8 cellular contexts compared by ENCODE assay signal in the genomic region with DNA sequence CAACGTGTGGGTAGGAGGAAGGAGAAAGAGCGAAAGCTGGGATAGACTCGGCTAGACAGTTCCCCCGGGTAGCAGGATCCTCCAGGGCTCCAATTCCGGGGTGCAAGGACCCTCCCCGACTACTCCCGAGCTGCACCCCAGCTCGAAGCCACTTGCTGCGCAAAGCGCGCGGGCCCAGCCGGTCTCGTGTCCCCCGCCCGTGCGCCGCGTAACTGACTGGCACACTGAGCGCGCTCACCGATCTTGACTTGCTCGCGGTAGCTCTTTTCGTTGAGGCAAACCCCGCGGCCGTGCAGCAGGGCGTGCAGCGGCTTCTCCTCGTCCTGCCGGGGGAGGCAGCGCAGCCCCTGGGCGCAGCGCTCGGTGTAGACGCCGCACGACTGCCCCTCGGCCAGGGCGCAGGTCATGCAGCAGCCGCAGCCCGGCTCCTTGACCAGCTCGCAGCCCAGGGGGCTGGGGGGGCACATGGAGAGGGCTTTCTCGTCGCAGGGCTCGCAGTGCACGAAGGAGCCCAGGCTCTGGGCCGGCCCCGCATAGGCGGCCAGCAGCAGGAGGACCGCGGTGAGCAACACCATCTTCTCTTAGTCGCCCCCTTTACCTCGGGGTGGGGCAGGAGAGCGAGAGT. TPM values are rescaled to one million over a fixed set of nuclear protein-coding genes. Genes with fewer than 3 reads are reported as not detected.
DNase-seq lines count a peak whose midpoint lies in the region; ATAC-seq and TF ChIP-seq lines count a peak whose summit lies in the region.

No MANE protein-coding gene starts in this region.

- H3K79me2 ChIP-seq in parathyroid adenoma, result no peaks in the 10 kb centered on the region

- H3K27ac Mint-ChIP-seq in activated naive CD8-positive, alpha-beta T cell, result no peak overlapping the region

- H3K9me3 Mint-ChIP-seq in activated naive CD8-positive, alpha-beta T cell (ENCODE audit: low read depth), result no peaks in the 10 kb centered on the region

- no peak overlapping the region for H3K9ac ChIP-seq in parathyroid adenoma

- peak overlapping the region; percentile 49 for H2AFZ ChIP-seq in parathyroid adenoma

- DNase-seq in ELF-1 (ENCODE audit: low read depth, low spot score), result peak; percentile 80
- DNase-seq in NCI-H2171 treated with DMSO at 0.1 percent for 48 hours (lab: John Stamatoyannopoulos, UW), result peak; percentile 76
- peak; percentile 42 to 84 for DNase-seq in cardiac muscle cell (ENCODE audit: low read depth in 1 of 2, low spot score in 1 of 2)
- DNase-seq in GDM1 (lab: John Stamatoyannopoulos, UW), result no peak
- no peak for DNase-seq in activated effector memory CD4-positive, alpha-beta T cell treated with anti-CD3 and anti-CD28 coated beads, Interleukin-2, amount 50 U/mL, for 16 hours

- peak overlapping the region; percentile 94 for H3K4me2 ChIP-seq in parathyroid adenoma (ENCODE audit: low read length)

- H3K4me3 Mint-ChIP-seq in activated naive CD8-positive, alpha-beta T cell, result peak overlapping the region; percentile 91

- no peaks in the 10 kb centered on the region for H3K36me3 Mint-ChIP-seq in activated naive CD8-positive, alpha-beta T cell

- H3K4me3 ChIP-seq in cardiac muscle cell (peak overlapping the region; percentile 75), parathyroid adenoma (ENCODE audit: low read depth, low read length) (peak overlapping the region; percentile 47)

- peaks cover 35% of the 10 kb centered on the region for H3K27me3 Mint-ChIP-seq in activated naive CD8-positive, alpha-beta T cell

- ATAC-seq in HG03108 (IDR thresholded peaks at IDR 0.05; ENCODE audit: unreplicated experiment), result no peak

- peaks cover 43% of the 10 kb centered on the region for H3K4me1 Mint-ChIP-seq in activated naive CD8-positive, alpha-beta T cell (ENCODE audit: low read depth)

- peak overlapping the region; percentile 48 for H3K27ac ChIP-seq in cardiac muscle cell
- H3K27ac ChIP-seq in parathyroid adenoma, result no peak overlapping the region

- H3K4me1 ChIP-seq in cardiac muscle cell (ENCODE audit: low read depth) (peaks cover 47% of the 10 kb centered on the region), parathyroid adenoma (peaks cover 2% of the 10 kb centered on the region)

- H3K27me3 ChIP-seq in cardiac muscle cell (no peaks in the 10 kb centered on the region), parathyroid adenoma (ENCODE audit: control insufficient read depth, insufficient read depth, low read length) (no peaks in the 10 kb centered on the region)

- H3K36me3 ChIP-seq in cardiac muscle cell, result no peaks in the 10 kb centered on the region
- no peaks in the 10 kb centered on the region for H3K36me3 ChIP-seq in parathyroid adenoma (ENCODE audit: control insufficient read depth, insufficient read depth, low read length)

- H3K9me3 ChIP-seq in cardiac muscle cell (ENCODE audit: low read depth) (no peaks in the 10 kb centered on the region), parathyroid adenoma (ENCODE audit: control insufficient read depth, low read length) (no peaks in the 10 kb centered on the region)

- TF ChIP-seq CTCF in cardiac muscle cell (IDR thresholded peaks at IDR 0.05; ENCODE audit: low read depth, low read length) (no peak), parathyroid adenoma (IDR thresholded peaks at IDR 0.05) (no peak)

RNA-seq across cellular contexts. Expression of a gene that starts 1.0 kb away (rescaled TPM):
- total RNA-seq in cardiac muscle cell, result 132 and 229 TPM in 2 replicates
- polyA plus RNA-seq in cardiac muscle cell, result 28.0 and 35.2 TPM in 2 replicates

Comparison
In these comparisons a context has a peak if more than half of its experiments do, and no peak if none do; other contexts are left out.
1. DNase-seq: peak in ELF-1 (single experiment), NCI-H2171 treated with DMSO at 0.1 percent for 48 hours (single experiment) and cardiac muscle cell (2 of 2); none in GDM1 (single experiment) and activated effector memory CD4-positive, alpha-beta T cell treated with anti-CD3 and anti-CD28 coated beads, Interleukin-2, amount 50 U/mL, for 16 hours (single experiment).